ENCODE assay signal across 10 cellular contexts in genomic region chr17:59369026-59369724, GRCh38. TPM values are rescaled to one million over a fixed set of nuclear protein-coding genes. Genes with fewer than 3 reads are reported as not detected.
DNase-seq lines count a peak whose midpoint lies in the region; ATAC-seq, FAIRE-seq and TF ChIP-seq lines count a peak whose summit lies in the region.
"Had no signal": no experiment of that assay in that cellular context is flagged by ENCODE, and none has a peak within 500 bp of the region (broad histone marks: within the 10 kb centered on the region; RNA-seq: fewer than 3 reads in every experiment).

No MANE protein-coding gene starts in this region.

- DNase-seq in Peyer's patch (no peak), thyroid gland (no peak), HTR-8/SVneo (ENCODE audit: insufficient read length, low spot score) (no peak)
- no peak for DNase-seq in stimulated activated CD4-positive, alpha-beta T cell treated with anti-CD3 and anti-CD28 coated beads, Interleukin-4, amount 100 ng/mL, for 24 hours
- DNase-seq: central memory CD4-positive, alpha-beta T cell; NCI-H1694 treated with DMSO at 0.1 percent for 48 hours had no signal

- H3K9me3 ChIP-seq in Peyer's patch (no peaks in the 10 kb centered on the region), duodenal mucosa (ENCODE audit: control insufficient read depth in 1 of 2, low read length in 2 of 2) (no peaks in the 10 kb centered on the region), muscle layer of colon (ENCODE audit: low read length) (no peaks in the 10 kb centered on the region), thyroid gland (no peaks in the 10 kb centered on the region)

- TF ChIP-seq CTCF in Peyer's patch (IDR thresholded peaks at IDR 0.05) (no peak), thyroid gland (IDR thresholded peaks at IDR 0.05) (no peak)

- no peak for ATAC-seq in GM19351 (IDR thresholded peaks at IDR 0.05; ENCODE audit: unreplicated experiment)

- TF ChIP-seq POLR2A in Peyer's patch (IDR thresholded peaks at IDR 0.05) (no peak), thyroid gland (IDR thresholded peaks at IDR 0.05) (no peak)

- 57 to 64% methylated on average over 7 to 8 of the region's 8 CpGs for WGBS in thyroid gland, 2 donors

- H3K27me3 ChIP-seq in Peyer's patch (no peaks in the 10 kb centered on the region), duodenal mucosa (ENCODE audit: control insufficient read depth in 1 of 2, insufficient read depth in 2 of 2, low read length in 2 of 2) (no peaks in the 10 kb centered on the region), muscle layer of colon (ENCODE audit: control insufficient read depth in 1 of 2, insufficient read depth in 2 of 2, low read length in 2 of 2) (no peaks in the 10 kb centered on the region), thyroid gland (no peaks in the 10 kb centered on the region)

- intact Hi-C loops in thyroid gland (cut with DNase I): loop anchor here (5.0 kb wide), 1 partner anchor 37 kb away; the partner anchor contains the start of gene YPEL2

- H3K4me3 ChIP-seq in Peyer's patch (no peak overlapping the region), duodenal mucosa (ENCODE audit: low read depth in 1 of 2, low read length in 2 of 2) (no peak overlapping the region), muscle layer of colon (ENCODE audit: low read depth in 1 of 2, low read length in 2 of 2) (no peak overlapping the region), thyroid gland (replicated peaks in 1 of 3) (no peak overlapping the region)

- H3K27ac ChIP-seq in Peyer's patch (peak overlapping the region in 3 of 4 donors; percentile 26 to 91 (median 40)), duodenal mucosa (ENCODE audit: low read depth, low read length) (peak overlapping the region; percentile 26), muscle layer of colon (ENCODE audit: low read depth, low read length) (peak overlapping the region; percentile 1), thyroid gland (peak overlapping the region; percentile 89 to 96 (median 92))

- H3K36me3 ChIP-seq in Peyer's patch (no peaks in the 10 kb centered on the region), duodenal mucosa (ENCODE audit: control insufficient read depth in 1 of 2, insufficient read depth in 2 of 2, low read length in 2 of 2) (no peaks in the 10 kb centered on the region), muscle layer of colon (ENCODE audit: insufficient read depth, low read length) (no peaks in the 10 kb centered on the region), thyroid gland (no peaks in the 10 kb centered on the region)

- FAIRE-seq in HTR-8/SVneo (lab: Jason Lieb, UNC): no peak
- FAIRE-seq: GM12891 had no signal

- H3K4me1 ChIP-seq in Peyer's patch (peaks cover 17 to 100% (median 45%) of the 10 kb centered on the region in 4 donors), duodenal mucosa (ENCODE audit: control insufficient read depth in 1 of 2, insufficient read depth in 2 of 2, low read length in 2 of 2) (peaks cover 82 to 91% of the 10 kb centered on the region in 2 donors), muscle layer of colon (ENCODE audit: insufficient read depth, low read length) (peaks cover 93% of the 10 kb centered on the region), thyroid gland (peaks cover 90 to 96% of the 10 kb centered on the region in 2 donors)

- H3K9ac ChIP-seq in duodenal mucosa (ENCODE audit: low read depth in 1 of 2, low read length in 2 of 2): no peak overlapping the region
- H3K9ac ChIP-seq in muscle layer of colon (ENCODE audit: low read length): no peak overlapping the region

RNA-seq across cellular contexts. Expression of gene YPEL2, which starts 37.7 kb away (rescaled TPM):
- total RNA-seq in Peyer's patch (10 to 100 TPM; 16.5 to 24.1 (median 21.8) TPM), thyroid gland (10 to 100 TPM; 29.5 to 67.2 (median 39.9) TPM)

Comparison
In these comparisons a context has a peak if more than half of its experiments do, and no peak if none do; other contexts are left out.
1. H3K27ac ChIP-seq: peak in every context shown above with its lines; median percentile 92 in thyroid gland; 40 in Peyer's patch; 26 in duodenal mucosa; 1 in muscle layer of colon.